Comparison of ENCODE assay signal across 8 cellular contexts in genomic region chr22:19718255-19719054, GRCh38. TPM values are rescaled to one million over a fixed set of nuclear protein-coding genes. Genes with fewer than 3 reads are reported as not detected.
DNase-seq lines count a peak whose midpoint lies in the region; ATAC-seq, FAIRE-seq and TF ChIP-seq lines count a peak whose summit lies in the region.

No MANE protein-coding gene starts in this region.

- peaks cover 3% of the 10 kb centered on the region; the same call in 1 of the 2 replicates for H3K27me3 ChIP-seq in SJCRH30
- peaks cover 78% of the 10 kb centered on the region for H3K27me3 ChIP-seq in left ventricle myocardium inferior (ENCODE audit: low read depth)
- H3K27me3 ChIP-seq in small intestine (ENCODE audit: control insufficient read depth in 2 of 2, insufficient read depth in 2 of 2, low read length in 2 of 2), result peaks cover 9 to 12% of the 10 kb centered on the region in 2 donors

- peak; percentile 41 for DNase-seq in NCI-H2171 (lab: John Stamatoyannopoulos, UW)
- DNase-seq in NCI-H2171 treated with DMSO at 0.1 percent for 48 hours (lab: John Stamatoyannopoulos, UW), result no peak
- DNase-seq in SJCRH30, result no peak
- no peak for DNase-seq in left ventricle myocardium inferior
- DNase-seq in small intestine, result no peak
- DNase-seq in NOMO-1 treated with DMSO at 0.1 percent for 48 hours (lab: John Stamatoyannopoulos, UW; ENCODE audit: unreplicated experiment), result no peak
- no peak for DNase-seq in NCI-H524 treated with DMSO at 0.1 percent for 48 hours (lab: John Stamatoyannopoulos, UW)

- TF ChIP-seq CTCF in left ventricle myocardium inferior (IDR thresholded peaks at IDR 0.05; ENCODE audit: borderline replicate concordance), result peak; percentile 21

- 1 to 3% (median 3%) methylated on average over 46 to 105 of the region's 105 CpGs for WGBS in small intestine, 3 donors

- H3K4me3 ChIP-seq in SJCRH30 (peak overlapping the region; percentile 69), left ventricle myocardium inferior (peak overlapping the region; percentile 80), small intestine (ENCODE audit: low read depth in 1 of 2, low read length in 2 of 2) (peak overlapping the region; percentile 24 to 52)

- H3K9me3 ChIP-seq in SJCRH30 (replicated peaks) (no peaks in the 10 kb centered on the region), left ventricle myocardium inferior (replicated peaks) (no peaks in the 10 kb centered on the region), small intestine (ENCODE audit: control insufficient read depth, low read depth) (no peaks in the 10 kb centered on the region)

- FAIRE-seq in small intestine (lab: Jason Lieb, UNC), result no peak

- peaks cover 5% of the 10 kb centered on the region; the same call in 1 of the 2 replicates for H3K36me3 ChIP-seq in SJCRH30
- peaks cover 29% of the 10 kb centered on the region for H3K36me3 ChIP-seq in left ventricle myocardium inferior
- H3K36me3 ChIP-seq in small intestine (ENCODE audit: control insufficient read depth in 2 of 2, insufficient read depth in 2 of 2, low read length in 2 of 2), result no peaks in the 10 kb centered on the region

- no peak for ATAC-seq in HG03442 (IDR thresholded peaks at IDR 0.05; ENCODE audit: unreplicated experiment)

- 0 out of 2 replicates have a peak, but pooled peaks cover 3% of the 10 kb centered on the region for H3K4me1 ChIP-seq in SJCRH30
- H3K4me1 ChIP-seq in left ventricle myocardium inferior, result peaks cover 94% of the 10 kb centered on the region
- no peaks in the 10 kb centered on the region for H3K4me1 ChIP-seq in small intestine (ENCODE audit: control insufficient read depth in 2 of 2, insufficient read depth in 1 of 2, low read depth in 1 of 2, low read length in 1 of 2)

- intact Hi-C loops in left ventricle myocardium inferior (cut with micrococcal nuclease), result no loop called here

- H3K27ac ChIP-seq in SJCRH30 (peak overlapping the region; percentile 30; the same call in 1 of the 2 replicates), left ventricle myocardium inferior (replicated peaks) (peak overlapping the region; percentile 94), small intestine (ENCODE audit: low read depth in 1 of 2, low read length in 1 of 2) (no peak overlapping the region)

RNA-seq across cellular contexts. Expression of gene SEPTIN5, which starts 4.2 kb away (rescaled TPM):
- 11.2 and 11.9 TPM in 2 replicates for total RNA-seq in SJCRH30 (2014; rRNA removed; shearing (Covaris generic))
- 141 TPM for total RNA-seq in left ventricle myocardium inferior
- 1 to 10 TPM; 2.2 to 9.9 (median 2.2) TPM for polyA plus RNA-seq in small intestine

RNA-seq across cellular contexts. Expression of gene GP1BB, which starts 4.9 kb away (rescaled TPM):
- 2.5 and 4.4 TPM in 2 replicates for total RNA-seq in SJCRH30 (2014; rRNA removed; shearing (Covaris generic))
- total RNA-seq in left ventricle myocardium inferior, result not detected
- 1 to 10 TPM in 2 of 3 donors, under 1 TPM in 1; 0.67 to 1.4 (median 1.3) TPM for polyA plus RNA-seq in small intestine

RNA-seq across cellular contexts. Expression of gene TBX1, which starts 42.1 kb away (rescaled TPM):
- total RNA-seq in SJCRH30 (2014; rRNA removed; shearing (Covaris generic)), result 11.8 and 11.9 TPM in 2 replicates
- 8.0 TPM for total RNA-seq in left ventricle myocardium inferior
- 1 to 10 TPM in 2 of 3 donors, not detected in 1; 1.1 to 4.8 TPM for polyA plus RNA-seq in small intestine

Comparison
In these comparisons a context has a peak if more than half of its experiments do, and no peak if none do; other contexts are left out.
1. H3K27ac ChIP-seq: peak in SJCRH30 (single experiment) and left ventricle myocardium inferior (single experiment); none in small intestine (0 of 2).
2. RNA of gene SEPTIN5, which starts 4.2 kb away (total RNA-seq): 141 TPM in left ventricle myocardium inferior (single experiment); 11.2 to 11.9 TPM in SJCRH30; every median in the first group is over 10 times any median in the second.
3. Peak in every context shown above with its lines, with median percentiles within 50 percentile points of each other: H3K4me3 ChIP-seq.